In genomic region chr3:120719167-120719834, GRCh38 we compare ENCODE assay signal across 8 cellular contexts. TPM values are rescaled to one million over a fixed set of nuclear protein-coding genes. Genes with fewer than 3 reads are reported as not detected.
A peak's percentile ranks its signal among the peaks of the same experiment; 100 is the strongest.
DNase-seq lines count a peak whose midpoint lies in the region; ATAC-seq and TF ChIP-seq lines count a peak whose summit lies in the region.
"Not testable (repeated sequence)": the region's sequence is repeated elsewhere in the genome, so short reads cannot be mapped to it uniquely, and the experiment has no call there.

No MANE protein-coding gene starts in this region.

- intact Hi-C loops in activated CD8-positive, alpha-beta T cell treated with anti-CD3 and anti-CD28 coated beads for 36 hours (cut with micrococcal nuclease); lower leg skin (cut with DNase I; ENCODE audit: low total_unique reads); sciatic nerve (cut with DNase I): not testable (repeated sequence)

- ATAC-seq in activated CD8-positive, alpha-beta T cell treated with anti-CD3 and anti-CD28 coated beads for 36 hours; sciatic nerve: not testable (repeated sequence)

- not testable (repeated sequence) for H3K9me3 ChIP-seq in CD8-positive, alpha-beta memory T cell (ENCODE audit: low read length)

- 71 to 80% methylated on average over 19 to 20 of the region's 20 CpGs for WGBS in lower leg skin, 2 donors

- peaks cover 33 to 48% (median 34%) of the 10 kb centered on the region in 3 donors for H3K4me1 Mint-ChIP-seq in CD8-positive, alpha-beta memory T cell
- H3K4me1 Mint-ChIP-seq in activated CD8-positive, alpha-beta T cell treated with anti-CD3 and anti-CD28 coated beads for 36 hours (ENCODE audit: low read depth): peaks cover 42% of the 10 kb centered on the region
- peaks cover 27% of the 10 kb centered on the region for H3K4me1 Mint-ChIP-seq in activated naive CD8-positive, alpha-beta T cell treated with anti-CD3 and anti-CD28 coated beads for 36 hours

- H3K9me3 Mint-ChIP-seq in CD8-positive, alpha-beta memory T cell; activated CD8-positive, alpha-beta T cell treated with anti-CD3 and anti-CD28 coated beads for 36 hours; activated naive CD8-positive, alpha-beta T cell treated with anti-CD3 and anti-CD28 coated beads for 36 hours: not testable (repeated sequence)

- peaks cover 13% of the 10 kb centered on the region for H3K4me1 ChIP-seq in CD8-positive, alpha-beta memory T cell (ENCODE audit: insufficient read depth, low read length)

- not testable (repeated sequence) for TF ChIP-seq CTCF in activated CD8-positive, alpha-beta T cell treated with anti-CD3 and anti-CD28 coated beads for 36 hours (IDR thresholded peaks at IDR 0.05); fibroblast of mammary gland (conservative IDR thresholded peaks at IDR 0.05; ENCODE audit: control insufficient read depth, insufficient read depth, low read depth, low read length); lower leg skin (IDR thresholded peaks at IDR 0.05)

- DNase-seq in CD8-positive, alpha-beta memory T cell: peak; percentile 54 to 91 (median 80)
- DNase-seq in NCI-H82 (lab: John Stamatoyannopoulos, UW): peak; percentile 63
- DNase-seq in activated CD8-positive, alpha-beta T cell treated with anti-CD3 and anti-CD28 coated beads for 36 hours: peak; percentile 87
- DNase-seq in activated naive CD8-positive, alpha-beta T cell treated with anti-CD3 and anti-CD28 coated beads for 36 hours: peak; percentile 59
- peak; percentile 20 for DNase-seq in fibroblast of mammary gland (ENCODE audit: low read depth)
- peak; percentile 27 to 89 for DNase-seq in lower leg skin (ENCODE audit: low spot score in 2 of 2)
- DNase-seq in sciatic nerve (ENCODE audit: low spot score): peak; percentile 65
- DNase-seq in stimulated activated CD8-positive, alpha-beta memory T cell treated with anti-CD3 and anti-CD28 coated beads, Interleukin-7, amount 100 ng/mL, for 24 hours (ENCODE audit: low read depth): peak; percentile 25

- H3K27me3 Mint-ChIP-seq in CD8-positive, alpha-beta memory T cell; activated CD8-positive, alpha-beta T cell treated with anti-CD3 and anti-CD28 coated beads for 36 hours; activated naive CD8-positive, alpha-beta T cell treated with anti-CD3 and anti-CD28 coated beads for 36 hours: not testable (repeated sequence)

- H3K27me3 ChIP-seq in CD8-positive, alpha-beta memory T cell (ENCODE audit: insufficient read depth, low read length, poor library complexity, severe bottlenecking): not testable (repeated sequence)

- CTCF ChIA-PET in CD8-positive, alpha-beta memory T cell (lab: Charles Lee): interaction anchor here (1.2 to 2.6 kb wide), 6 partner anchors 9 to 160 kb away, joined by 4 to 11 read pairs (median 7); partner anchors contain the start of gene NDUFB4
- CTCF ChIA-PET in activated CD8-positive, alpha-beta T cell treated with anti-CD3 and anti-CD28 coated beads for 36 hours (lab: Charles Lee): not testable (repeated sequence)

- not testable (repeated sequence) for TF ChIP-seq POLR2A in lower leg skin (IDR thresholded peaks at IDR 0.05)

- H3K27ac ChIP-seq in CD8-positive, alpha-beta memory T cell (ENCODE audit: low read depth, low read length): not testable (repeated sequence)

- POLR2A ChIA-PET in CD8-positive, alpha-beta memory T cell (lab: Charles Lee): interaction anchor here (0.6 to 2.8 kb wide), 2 partner anchors 26 to 123 kb away, joined by 3 to 7 read pairs; partner anchors contain the start of gene NDUFB4
- POLR2A ChIA-PET in activated CD8-positive, alpha-beta T cell treated with anti-CD3 and anti-CD28 coated beads for 36 hours (lab: Charles Lee): not testable (repeated sequence)

- H3K27ac Mint-ChIP-seq in CD8-positive, alpha-beta memory T cell: peak overlapping the region; percentile 94 to 98 (median 96)
- H3K27ac Mint-ChIP-seq in activated CD8-positive, alpha-beta T cell treated with anti-CD3 and anti-CD28 coated beads for 36 hours: peak overlapping the region; percentile 76
- peak overlapping the region; percentile 75 for H3K27ac Mint-ChIP-seq in activated naive CD8-positive, alpha-beta T cell treated with anti-CD3 and anti-CD28 coated beads for 36 hours

- H3K4me3 Mint-ChIP-seq in CD8-positive, alpha-beta memory T cell: peak overlapping the region; percentile 84 to 89 (median 86)
- peak overlapping the region; percentile 52 for H3K4me3 Mint-ChIP-seq in activated CD8-positive, alpha-beta T cell treated with anti-CD3 and anti-CD28 coated beads for 36 hours
- H3K4me3 Mint-ChIP-seq in activated naive CD8-positive, alpha-beta T cell treated with anti-CD3 and anti-CD28 coated beads for 36 hours: peak overlapping the region; percentile 57

- peaks cover 5 to 14% (median 12%) of the 10 kb centered on the region in 3 donors for H3K36me3 Mint-ChIP-seq in CD8-positive, alpha-beta memory T cell
- peaks cover 37% of the 10 kb centered on the region for H3K36me3 Mint-ChIP-seq in activated CD8-positive, alpha-beta T cell treated with anti-CD3 and anti-CD28 coated beads for 36 hours (ENCODE audit: low read depth)
- peaks cover 43% of the 10 kb centered on the region for H3K36me3 Mint-ChIP-seq in activated naive CD8-positive, alpha-beta T cell treated with anti-CD3 and anti-CD28 coated beads for 36 hours

- not testable (repeated sequence) for H3K36me3 ChIP-seq in CD8-positive, alpha-beta memory T cell (ENCODE audit: insufficient read depth, low read length)

- peak overlapping the region; percentile 64 for H3K4me3 ChIP-seq in CD8-positive, alpha-beta memory T cell (ENCODE audit: low read length)
- peak overlapping the region; percentile 39 for H3K4me3 ChIP-seq in fibroblast of mammary gland (ENCODE audit: control insufficient read depth, low read depth, low read length)
- not testable (repeated sequence) for H3K4me3 ChIP-seq in lower leg skin (ENCODE audit: low read depth, poor library complexity, severe bottlenecking)

RNA-seq across cellular contexts. Expression of gene RABL3, which starts 23.0 kb away (rescaled TPM):
- total RNA-seq in CD8-positive, alpha-beta memory T cell: 10 to 100 TPM; 39.0 to 40.4 TPM
- 35.8 TPM for polyA plus RNA-seq in CD8-positive, alpha-beta memory T cell
- 10 to 100 TPM; 28.8 to 37.1 TPM for total RNA-seq in activated CD8-positive, alpha-beta T cell treated with anti-CD3 and anti-CD28 coated beads for 36 hours
- total RNA-seq in activated naive CD8-positive, alpha-beta T cell treated with anti-CD3 and anti-CD28 coated beads for 36 hours: 10 to 100 TPM; 33.4 to 38.8 TPM
- total RNA-seq in lower leg skin (10 to 100 TPM in 3 of 4 donors, 1 to 10 TPM in 1; 8.5 to 27.0 (median 13.1) TPM), sciatic nerve (27.4 TPM)

RNA-seq across cellular contexts. Expression of gene GTF2E1, which starts 23.2 kb away (rescaled TPM):
- total RNA-seq in CD8-positive, alpha-beta memory T cell: 10 to 100 TPM; 25.9 to 27.8 TPM
- polyA plus RNA-seq in CD8-positive, alpha-beta memory T cell: 14.3 TPM
- 10 to 100 TPM; 25.2 to 25.9 TPM for total RNA-seq in activated CD8-positive, alpha-beta T cell treated with anti-CD3 and anti-CD28 coated beads for 36 hours
- 10 to 100 TPM; 29.0 to 30.9 TPM for total RNA-seq in activated naive CD8-positive, alpha-beta T cell treated with anti-CD3 and anti-CD28 coated beads for 36 hours
- total RNA-seq in lower leg skin (10 to 100 TPM in 3 of 4 donors, 1 to 10 TPM in 1; 7.6 to 12.5 (median 11.2) TPM), sciatic nerve (15.0 TPM)

RNA-seq across cellular contexts. Expression of gene HGD, which starts 37.3 kb away (rescaled TPM):
- total RNA-seq in CD8-positive, alpha-beta memory T cell: 1 to 10 TPM in 1 of 2 experiments, under 1 TPM in 1; 0.98 to 1.1 TPM
- polyA plus RNA-seq in CD8-positive, alpha-beta memory T cell: not detected
- total RNA-seq in activated CD8-positive, alpha-beta T cell treated with anti-CD3 and anti-CD28 coated beads for 36 hours: under 1 TPM; 0.16 to 0.78 TPM
- total RNA-seq in activated naive CD8-positive, alpha-beta T cell treated with anti-CD3 and anti-CD28 coated beads for 36 hours: under 1 TPM; 0.20 to 0.35 TPM
- total RNA-seq in lower leg skin: not detected
- 0.40 TPM for total RNA-seq in sciatic nerve

Comparison
In these comparisons a context has a peak if more than half of its experiments do, and no peak if none do; other contexts are left out.
1. DNase-seq: peak in every context shown above with its lines; median percentile 87 in activated CD8-positive, alpha-beta T cell treated with anti-CD3 and anti-CD28 coated beads for 36 hours; 80 in CD8-positive, alpha-beta memory T cell; 65 in sciatic nerve; 63 in NCI-H82; 59 in activated naive CD8-positive, alpha-beta T cell treated with anti-CD3 and anti-CD28 coated beads for 36 hours; 58 in lower leg skin; 25 in stimulated activated CD8-positive, alpha-beta memory T cell treated with anti-CD3 and anti-CD28 coated beads, Interleukin-7, amount 100 ng/mL, for 24 hours; 20 in fibroblast of mammary gland.